In genomic region chr17:82876149-82876548, GRCh38 we compare ENCODE assay signal across 9 cellular contexts. TPM values are rescaled to one million over a fixed set of nuclear protein-coding genes. Genes with fewer than 3 reads are reported as not detected.
DNase-seq lines count a peak whose midpoint lies in the region; ATAC-seq and TF ChIP-seq lines count a peak whose summit lies in the region.
"Had no signal": no experiment of that assay in that cellular context is flagged by ENCODE, and none has a peak within 500 bp of the region (broad histone marks: within the 10 kb centered on the region; RNA-seq: fewer than 3 reads in every experiment).

No MANE protein-coding gene starts in this region.

- peak overlapping the region; percentile 96 to 97 for H3K27ac ChIP-seq in esophagus (ENCODE audit: low read depth in 2 of 2, low read length in 1 of 2)
- H3K27ac ChIP-seq in neutrophil: peak overlapping the region; percentile 88

- no peak for TF ChIP-seq CTCF in neutrophil (IDR thresholded peaks at IDR 0.05)

- peaks cover 6 to 25% of the 10 kb centered on the region in 2 donors for H3K4me1 ChIP-seq in esophagus (ENCODE audit: control insufficient read depth in 2 of 2, insufficient read depth in 2 of 2, low read length in 1 of 2)
- H3K4me1 ChIP-seq in neutrophil (ENCODE audit: control insufficient read depth in 1 of 2, insufficient read depth in 1 of 2, low read depth in 1 of 2, low read length in 1 of 2): peaks cover 62% of the 10 kb centered on the region in 2 experiments
- H3K4me1 ChIP-seq: parathyroid adenoma had no signal

- ATAC-seq in GM19452 (IDR thresholded peaks at IDR 0.05; ENCODE audit: unreplicated experiment): no peak

- H3K4me3 ChIP-seq in esophagus (ENCODE audit: low read depth in 1 of 2, low read length in 2 of 2) (no peak overlapping the region), neutrophil (ENCODE audit: low read depth in 1 of 2, low read length in 1 of 2) (peak overlapping the region; percentile 44 to 51)

- no peaks in the 10 kb centered on the region for H3K27me3 ChIP-seq in esophagus (ENCODE audit: control insufficient read depth in 1 of 2, insufficient read depth in 2 of 2, low read length in 2 of 2)
- no peaks in the 10 kb centered on the region for H3K27me3 ChIP-seq in neutrophil

- H3K36me3 ChIP-seq in esophagus (ENCODE audit: control insufficient read depth in 2 of 2, insufficient read depth in 2 of 2, low read length in 1 of 2): peaks cover 0 to 9% of the 10 kb centered on the region in 2 donors
- peaks cover 12% of the 10 kb centered on the region for H3K36me3 ChIP-seq in neutrophil

- DNase-seq in CD1c-positive myeloid dendritic cell (ENCODE audit: extremely low spot score): peak; percentile 49
- DNase-seq in NOMO-1 treated with dmso at 0.1 percent for 144 hours (lab: John Stamatoyannopoulos, UW; ENCODE audit: unreplicated experiment): peak; percentile 9
- no peak for DNase-seq in NAMALWA (ENCODE audit: low spot score)
- no peak for DNase-seq in GF-D8 (lab: John Stamatoyannopoulos, UW)
- no peak for DNase-seq in NCI-H2171 treated with DMSO at 0.1 percent for 48 hours (lab: John Stamatoyannopoulos, UW)

- 38 to 45% methylated on average over 18 of the region's 18 CpGs for WGBS in esophagus, 2 donors

- H3K9me3 ChIP-seq in esophagus (ENCODE audit: control insufficient read depth in 2 of 2, insufficient read depth in 1 of 2, low read depth in 1 of 2, low read length in 1 of 2): no peaks in the 10 kb centered on the region
- H3K9me3 ChIP-seq in neutrophil: no peaks in the 10 kb centered on the region

RNA-seq across cellular contexts. Expression of gene ZNF750, which starts 36.3 kb away (rescaled TPM):
- 100 to 1,000 TPM in 1 of 2 donors, 10 to 100 TPM in 1; 30.2 to 111 TPM for polyA plus RNA-seq in esophagus

Comparison
In these comparisons a context has a peak if more than half of its experiments do, and no peak if none do; other contexts are left out.
1. DNase-seq: peak in CD1c-positive myeloid dendritic cell (single experiment) and NOMO-1 treated with dmso at 0.1 percent for 144 hours (single experiment); none in NAMALWA (single experiment), GF-D8 (single experiment) and NCI-H2171 treated with DMSO at 0.1 percent for 48 hours (single experiment).
2. H3K4me3 ChIP-seq: peak in neutrophil (2 of 2); none in esophagus (0 of 2).